Comparison of ENCODE assay signal across 2 cellular contexts in genomic region chr6:136136274-136136673, GRCh38.
TF ChIP-seq lines count a peak whose summit lies in the region.

No MANE protein-coding gene starts in this region.

TF ChIP-seq in HEK293, 187 proteins besides CTCF, POLR2A, EP300 and RAD21 (continued from another document):
- TF ChIP-seq TRIM28 (IDR thresholded peaks at IDR 0.05; ENCODE audit: borderline replicate concordance, low read length) = no peak

TF ChIP-seq in HepG2, 621 proteins besides CTCF, POLR2A, EP300 and RAD21 (continued from another document):
- TF ChIP-seq ZNF280D (CRISPR knock-in tag; IDR thresholded peaks at IDR 0.05) = no peak
